In genomic region chr6:42569102-42570028, GRCh38 we compare ENCODE assay signal across 8 cellular contexts. TPM values are rescaled to one million over a fixed set of nuclear protein-coding genes. Genes with fewer than 3 reads are reported as not detected.
DNase-seq lines count a peak whose midpoint lies in the region; ATAC-seq, FAIRE-seq and TF ChIP-seq lines count a peak whose summit lies in the region.

No MANE protein-coding gene starts in this region.

- no peaks in the 10 kb centered on the region for H3K9me3 ChIP-seq in pancreas

- peak; percentile 92 for FAIRE-seq in pancreas (lab: Jason Lieb, UNC)

- no peak for ATAC-seq in pancreas
- no peak for ATAC-seq in HG02884 (IDR thresholded peaks at IDR 0.05; ENCODE audit: unreplicated experiment)
- ATAC-seq in GM21515 (IDR thresholded peaks at IDR 0.05; ENCODE audit: unreplicated experiment), result no peak
- ATAC-seq in GM21786 (IDR thresholded peaks at IDR 0.05; ENCODE audit: unreplicated experiment), result no peak
- ATAC-seq in HG03521 (IDR thresholded peaks at IDR 0.05; ENCODE audit: unreplicated experiment), result no peak

- TF ChIP-seq CTCF in cardiac fibroblast (IDR thresholded peaks at IDR 0.05; ENCODE audit: low read depth, low read length) (peak; percentile 16), pancreas (IDR thresholded peaks at IDR 0.05) (no peak)

- intact Hi-C loops in pancreas (cut with DNase I), result no loop called here

- peaks cover 0 to 5% (median 0%) of the 10 kb centered on the region in 3 donors for H3K36me3 ChIP-seq in pancreas

- DNase-seq in ELR (ENCODE audit: low read depth) (peak; percentile 96), NCI-H446 treated with DMSO at 0.1 percent for 48 hours (lab: John Stamatoyannopoulos, UW) (peak; percentile 29), cardiac fibroblast (ENCODE audit: low read depth in 2 of 2) (peak; percentile 90 to 96), pancreas (no peak)

- H3K4me1 ChIP-seq in pancreas, result peaks cover 3 to 31% (median 5%) of the 10 kb centered on the region in 3 donors

- H3K27me3 ChIP-seq in pancreas, result no peaks in the 10 kb centered on the region

- H3K27ac ChIP-seq in pancreas, result peak overlapping the region in 2 of 4 donors; percentile 4 to 23

- no peak overlapping the region for H3K4me3 ChIP-seq in cardiac fibroblast (replicated peaks in 1 of 2; ENCODE audit: low read depth in 2 of 2, low read length in 2 of 2)
- no peak overlapping the region for H3K4me3 ChIP-seq in pancreas

RNA-seq across cellular contexts. Expression of gene UBR2, which starts 5.5 kb away (rescaled TPM):
- 10 to 100 TPM; 15.4 to 22.0 (median 18.5) TPM for total RNA-seq in pancreas
- 10 to 100 TPM in 1 of 2 donors, 1 to 10 TPM in 1; 9.4 to 11.5 TPM for polyA plus RNA-seq in pancreas

Comparison
In these comparisons a context has a peak if more than half of its experiments do, and no peak if none do; other contexts are left out.
1. DNase-seq: peak in ELR (single experiment), NCI-H446 treated with DMSO at 0.1 percent for 48 hours (single experiment) and cardiac fibroblast (2 of 2); none in pancreas (0 of 6).